1 cellular context compared by ENCODE assay signal in the genomic region with DNA sequence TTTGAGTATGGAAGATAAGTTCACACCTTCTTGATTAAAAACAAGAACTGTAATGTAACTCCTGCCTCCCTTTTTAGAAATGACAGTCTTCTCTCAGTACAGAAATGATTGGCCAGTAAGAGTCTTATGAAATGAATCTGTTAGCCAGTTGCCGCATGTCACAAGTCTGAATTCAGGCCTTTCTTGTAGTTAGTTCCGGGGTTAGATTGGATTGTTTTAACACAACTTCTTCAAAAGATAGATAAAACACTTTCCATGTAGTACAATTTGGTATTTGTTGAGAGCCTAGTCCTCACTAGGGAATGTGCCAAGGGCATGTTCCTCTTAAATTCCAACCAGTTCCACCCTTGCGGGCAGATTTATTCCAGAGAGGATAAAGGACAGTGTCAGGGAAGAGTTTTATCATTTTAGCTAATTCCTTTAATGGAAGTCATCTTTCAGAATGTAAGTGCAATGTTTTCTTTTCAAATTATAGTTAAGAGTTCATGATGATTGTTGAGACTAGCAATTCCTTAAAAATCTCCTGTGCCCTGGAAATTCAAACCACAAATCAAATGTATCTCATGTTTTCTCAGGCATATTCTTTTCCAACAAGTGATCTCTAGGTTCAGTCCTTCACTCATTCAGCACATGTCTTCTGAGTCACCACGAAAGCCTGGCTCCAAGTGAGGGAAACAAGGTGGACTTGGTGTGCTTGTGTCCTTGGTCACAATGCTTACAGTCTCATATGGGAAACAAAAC.
TF ChIP-seq lines count a peak whose summit lies in the region.

No MANE protein-coding gene starts in this region.

TF ChIP-seq in GM12878, 131 proteins besides CTCF, POLR2A, EP300 and RAD21 (continued from another document):
- TF ChIP-seq, protein P1, sequence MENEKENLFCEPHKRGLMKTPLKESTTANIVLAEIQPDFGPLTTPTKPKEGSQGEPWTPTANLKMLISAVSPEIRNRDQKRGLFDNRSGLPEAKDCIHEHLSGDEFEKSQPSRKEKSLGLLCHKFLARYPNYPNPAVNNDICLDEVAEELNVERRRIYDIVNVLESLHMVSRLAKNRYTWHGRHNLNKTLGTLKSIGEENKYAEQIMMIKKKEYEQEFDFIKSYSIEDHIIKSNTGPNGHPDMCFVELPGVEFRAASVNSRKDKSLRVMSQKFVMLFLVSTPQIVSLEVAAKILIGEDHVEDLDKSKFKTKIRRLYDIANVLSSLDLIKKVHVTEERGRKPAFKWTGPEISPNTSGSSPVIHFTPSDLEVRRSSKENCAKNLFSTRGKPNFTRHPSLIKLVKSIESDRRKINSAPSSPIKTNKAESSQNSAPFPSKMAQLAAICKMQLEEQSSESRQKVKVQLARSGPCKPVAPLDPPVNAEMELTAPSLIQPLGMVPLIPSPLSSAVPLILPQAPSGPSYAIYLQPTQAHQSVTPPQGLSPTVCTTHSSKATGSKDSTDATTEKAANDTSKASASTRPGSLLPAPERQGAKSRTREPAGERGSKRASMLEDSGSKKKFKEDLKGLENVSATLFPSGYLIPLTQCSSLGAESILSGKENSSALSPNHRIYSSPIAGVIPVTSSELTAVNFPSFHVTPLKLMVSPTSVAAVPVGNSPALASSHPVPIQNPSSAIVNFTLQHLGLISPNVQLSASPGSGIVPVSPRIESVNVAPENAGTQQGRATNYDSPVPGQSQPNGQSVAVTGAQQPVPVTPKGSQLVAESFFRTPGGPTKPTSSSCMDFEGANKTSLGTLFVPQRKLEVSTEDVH (IDR thresholded peaks at IDR 0.05; ENCODE audit: low read depth, partially characterized antibody) = no peak
- TF ChIP-seq SMAD1 (IDR thresholded peaks at IDR 0.05; ENCODE audit: low read depth, partially characterized antibody) = no peak
- TF ChIP-seq, protein P2, sequence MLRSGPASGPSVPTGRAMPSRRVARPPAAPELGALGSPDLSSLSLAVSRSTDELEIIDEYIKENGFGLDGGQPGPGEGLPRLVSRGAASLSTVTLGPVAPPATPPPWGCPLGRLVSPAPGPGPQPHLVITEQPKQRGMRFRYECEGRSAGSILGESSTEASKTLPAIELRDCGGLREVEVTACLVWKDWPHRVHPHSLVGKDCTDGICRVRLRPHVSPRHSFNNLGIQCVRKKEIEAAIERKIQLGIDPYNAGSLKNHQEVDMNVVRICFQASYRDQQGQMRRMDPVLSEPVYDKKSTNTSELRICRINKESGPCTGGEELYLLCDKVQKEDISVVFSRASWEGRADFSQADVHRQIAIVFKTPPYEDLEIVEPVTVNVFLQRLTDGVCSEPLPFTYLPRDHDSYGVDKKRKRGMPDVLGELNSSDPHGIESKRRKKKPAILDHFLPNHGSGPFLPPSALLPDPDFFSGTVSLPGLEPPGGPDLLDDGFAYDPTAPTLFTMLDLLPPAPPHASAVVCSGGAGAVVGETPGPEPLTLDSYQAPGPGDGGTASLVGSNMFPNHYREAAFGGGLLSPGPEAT (IDR thresholded peaks at IDR 0.05; ENCODE audit: low read depth) = 0 out of 2 replicates have a peak, but pooled peaks have one; percentile 13
- no peak for TF ChIP-seq YY1 (IDR thresholded peaks at IDR 0.05; ENCODE audit: low read depth, low read length)
- peak; percentile 90; the same call in 1 of the 2 replicates for TF ChIP-seq BCL11A (IDR thresholded peaks at IDR 0.05; ENCODE audit: low read depth, low read length)
